20 cellular contexts compared by ENCODE assay signal in genomic region chr21:14616303-14617039, GRCh38.
DNase-seq lines count a peak whose midpoint lies in the region; ATAC-seq and TF ChIP-seq lines count a peak whose summit lies in the region.
"Had no signal": no experiment of that assay in that cellular context is flagged by ENCODE, and none has a peak within 500 bp of the region (broad histone marks: within the 10 kb centered on the region; RNA-seq: fewer than 3 reads in every experiment).

No MANE protein-coding gene starts in this region.

- H2AK5ac ChIP-seq in mesendoderm (ENCODE audit: low read length) = no peak overlapping the region

- H2AFZ ChIP-seq in mammary epithelial cell (ENCODE audit: low read depth, low read length) = no peak overlapping the region

- intact Hi-C loops in mammary epithelial cell (cut with micrococcal nuclease) (no loop called here), upper lobe of right lung (cut with DNase I) (no loop called here)

- H3K4ac ChIP-seq in mesendoderm (ENCODE audit: low read depth, low read length) = no peak overlapping the region

- no peaks in the 10 kb centered on the region for H3K79me1 ChIP-seq in mesendoderm (ENCODE audit: low read length)

- in situ Hi-C loops in mammary epithelial cell (cut with MboI; ENCODE audit: low sequenced_read_pairs in 2 of 2) = loop anchor here in 1 of 2 donors (25.0 kb wide), 1 partner anchor 96 kb away; no protein-coding TSS in a partner anchor

- WGBS in mammary epithelial cell (ENCODE audit: low coverage, missing lambda C conversion rate) = 31% methylated on average over 4 of the region's 4 CpGs
- WGBS in mesendoderm (ENCODE audit: extremely low coverage, insufficient coverage, low lambda C conversion rate) = no CpG with 5 or more reads among the region's 4 CpGs

- no peak overlapping the region for H4K5ac ChIP-seq in mesendoderm (ENCODE audit: low read length)

- H2BK5ac ChIP-seq in mesendoderm (ENCODE audit: low read length) = no peak overlapping the region

- no peak overlapping the region for H3K56ac ChIP-seq in mesendoderm (ENCODE audit: low read length)

- H3K9ac ChIP-seq in mammary epithelial cell (ENCODE audit: insufficient read depth, low read length) (no peak overlapping the region), mesendoderm (ENCODE audit: low read length) (no peak overlapping the region)
- H3K9ac ChIP-seq: BLaER1 had no signal

- BruUV-seq in mammary epithelial cell (replicated peaks; lab: Mats Ljungman, UMichigan) = no TSS peak

- TF ChIP-seq CTCF in mammary epithelial cell (conservative IDR thresholded peaks at IDR 0.05 in 1 of 2, IDR thresholded peaks at IDR 0.05 in 1 of 2; ENCODE audit: extremely low read depth in 1 of 2, insufficient read depth in 1 of 2, low read depth in 1 of 2, low read length in 2 of 2) (no peak), upper lobe of right lung (IDR thresholded peaks at IDR 0.05) (no peak)

- H3K79me2 ChIP-seq in mammary epithelial cell (ENCODE audit: insufficient read depth, low read length) = no peaks in the 10 kb centered on the region
- no peaks in the 10 kb centered on the region for H3K79me2 ChIP-seq in mesendoderm (ENCODE audit: control insufficient read depth, insufficient read depth, low read length)

- no peak overlapping the region for H2BK15ac ChIP-seq in mesendoderm (replicated peaks; ENCODE audit: low read depth)

- H3K27ac ChIP-seq in mammary epithelial cell (ENCODE audit: insufficient read depth, low read depth, low read length) (no peak overlapping the region), mesendoderm (ENCODE audit: low read depth, low read length) (peak overlapping the region; percentile 34), SJCRH30 (no peak overlapping the region), upper lobe of right lung (no peak overlapping the region)
- H3K27ac ChIP-seq: BLaER1, cardiac muscle cell, esophagus squamous epithelium, upper lobe of left lung, VCaP had no signal

- H3K4me1 ChIP-seq in mammary epithelial cell (ENCODE audit: insufficient read depth, low read length) (no peaks in the 10 kb centered on the region), mesendoderm (ENCODE audit: control insufficient read depth, low read depth, low read length) (no peaks in the 10 kb centered on the region), SJCRH30 (no peaks in the 10 kb centered on the region), upper lobe of right lung (no peaks in the 10 kb centered on the region)
- H3K4me1 ChIP-seq: upper lobe of left lung had no signal

- CTCF ChIA-PET in mammary epithelial cell (lab: Charles Lee; ENCODE audit: low non-redundant PET) = no interaction called here

- no peak overlapping the region for H3K4me3 ChIP-seq in mammary epithelial cell (replicated peaks in 1 of 3; ENCODE audit: insufficient read depth in 1 of 3, low read depth in 2 of 3, low read length in 3 of 3)
- H3K4me3 ChIP-seq in mesendoderm (ENCODE audit: low read length) = no peak overlapping the region
- H3K4me3 ChIP-seq in SJCRH30 = no peak overlapping the region
- H3K4me3 ChIP-seq in upper lobe of right lung = no peak overlapping the region
- H3K4me3 ChIP-seq: BLaER1, cardiac muscle cell, esophagus squamous epithelium, upper lobe of left lung had no signal

- ATAC-seq in upper lobe of right lung = no peak
- ATAC-seq: HCT116, left colon had no signal

- DNase-seq in HPDE6-E6E7 (ENCODE audit: extremely low spot score) = peak; percentile 1
- DNase-seq in NCI-H460 (ENCODE audit: extremely low read depth, low read depth) = peak; percentile 0
- peak; percentile 56 for DNase-seq in mammary epithelial cell
- peak; percentile 53 for DNase-seq in mesendoderm
- no peak for DNase-seq in CD1c-positive myeloid dendritic cell (ENCODE audit: extremely low spot score)
- DNase-seq in SJCRH30 = no peak
- DNase-seq in upper lobe of right lung = no peak
- DNase-seq in NCI-H446 (lab: John Stamatoyannopoulos, UW) = no peak
- DNase-seq: activated naive CD8-positive, alpha-beta T cell treated with anti-CD3 and anti-CD28 coated beads, Interleukin-2, amount 10 ng/mL, durations not matched to agents 7 days and 5 days; esophagus squamous epithelium; head of caudate nucleus; left colon; MM.1S; NCI-H748 treated with DMSO at 0.1 percent for 48 hours; stimulated activated CD4-positive, alpha-beta T cell treated with anti-CD3 and anti-CD28 coated beads, Interleukin-4, amount 100 ng/mL, for 1 hour; upper lobe of left lung had no signal

- H4K8ac ChIP-seq in mesendoderm (ENCODE audit: low read depth, low read length) = no peak overlapping the region

- dilution Hi-C loops in mammary epithelial cell (cut with HindIII; ENCODE audit: low sequenced_read_pairs) = no loop called here

- no peaks in the 10 kb centered on the region for H3K27me3 ChIP-seq in mammary epithelial cell (ENCODE audit: insufficient read depth, low read length)
- H3K27me3 ChIP-seq in mesendoderm (ENCODE audit: insufficient read depth, low read length, poor library complexity) = no peaks in the 10 kb centered on the region
- no peaks in the 10 kb centered on the region for H3K27me3 ChIP-seq in SJCRH30
- no peaks in the 10 kb centered on the region for H3K27me3 ChIP-seq in upper lobe of right lung
- H3K27me3 ChIP-seq: BLaER1, cardiac muscle cell, esophagus squamous epithelium, upper lobe of left lung had no signal

- H3K23ac ChIP-seq in mesendoderm (ENCODE audit: low read length) = no peak overlapping the region

- H2BK120ac ChIP-seq in mesendoderm (ENCODE audit: low read depth, low read length) = no peak overlapping the region

- no peaks in the 10 kb centered on the region for H3K9me3 ChIP-seq in mammary epithelial cell (replicated peaks; ENCODE audit: insufficient read depth, low read length)
- H3K9me3 ChIP-seq in SJCRH30 (replicated peaks) = no peaks in the 10 kb centered on the region
- H3K9me3 ChIP-seq in upper lobe of right lung = no peaks in the 10 kb centered on the region
- H3K9me3 ChIP-seq: upper lobe of left lung had no signal

- H3K36me3 ChIP-seq in mammary epithelial cell (ENCODE audit: insufficient read depth, low read length) (no peaks in the 10 kb centered on the region), mesendoderm (ENCODE audit: control insufficient read depth, insufficient read depth, low read length) (no peaks in the 10 kb centered on the region), SJCRH30 (no peaks in the 10 kb centered on the region), upper lobe of right lung (no peaks in the 10 kb centered on the region)
- H3K36me3 ChIP-seq: BLaER1, cardiac muscle cell, esophagus squamous epithelium, upper lobe of left lung had no signal

- H3K18ac ChIP-seq in mesendoderm (ENCODE audit: low read length) = no peak overlapping the region

- H4K20me1 ChIP-seq in mammary epithelial cell (ENCODE audit: insufficient read depth, low read length) = no peaks in the 10 kb centered on the region
- H4K20me1 ChIP-seq: BLaER1 had no signal

- H3K4me2 ChIP-seq in mammary epithelial cell (ENCODE audit: insufficient read depth, low read depth, low read length) (no peak overlapping the region), mesendoderm (ENCODE audit: low read length) (no peak overlapping the region)
- H3K4me2 ChIP-seq: BLaER1 had no signal

Comparison
In these comparisons a context has a peak if more than half of its experiments do, and no peak if none do; other contexts are left out.
1. DNase-seq: peak in HPDE6-E6E7 (single experiment), NCI-H460 (single experiment), mammary epithelial cell (single experiment) and mesendoderm (single experiment); none in CD1c-positive myeloid dendritic cell (single experiment), SJCRH30 (0 of 2), upper lobe of right lung (single experiment) and NCI-H446 (0 of 2).